Comparison of ENCODE assay signal across 23 cellular contexts in genomic region chr9:89165880-89166279, GRCh38. TPM values are rescaled to one million over a fixed set of nuclear protein-coding genes. Genes with fewer than 3 reads are reported as not detected.
DNase-seq lines count a peak whose midpoint lies in the region; ATAC-seq and TF ChIP-seq lines count a peak whose summit lies in the region.
"Had no signal": no experiment of that assay in that cellular context is flagged by ENCODE, and none has a peak within 500 bp of the region (broad histone marks: within the 10 kb centered on the region; RNA-seq: fewer than 3 reads in every experiment).

No MANE protein-coding gene starts in this region.

- no peaks in the 10 kb centered on the region for H3K36me3 ChIP-seq in adrenal gland (replicated peaks in 1 of 2)
- H3K36me3 ChIP-seq in gastroesophageal sphincter, result no peaks in the 10 kb centered on the region
- H3K36me3 ChIP-seq in vagina, result no peaks in the 10 kb centered on the region
- H3K36me3 ChIP-seq: BLaER1 had no signal

- DNase-seq in Calu3 (no peak), adrenal gland (no peak), vagina (ENCODE audit: extremely low spot score in 2 of 2) (no peak), posterior cingulate gyrus (no peak), kidney tubule cell (ENCODE audit: low spot score) (no peak), pons (ENCODE audit: low spot score) (no peak), HuH-7 (ENCODE audit: low spot score) (no peak)
- DNase-seq: Caco-2; CD4-positive, CD25-positive, alpha-beta regulatory T cell; DMS 273 treated with DMSO at 0.1 percent for 48 hours; DMS79; EL; GDM1; H9 had no signal

- H3K9me3 Mint-ChIP-seq in Calu3 (ENCODE audit: low read depth, unreplicated experiment), result no peaks in the 10 kb centered on the region
- H3K9me3 Mint-ChIP-seq: GM23338, H9 had no signal

- H3K4me3 Mint-ChIP-seq in Calu3 (ENCODE audit: low read depth, unreplicated experiment), result no peak overlapping the region
- H3K4me3 Mint-ChIP-seq: B cell; CD4-positive, CD25-positive, alpha-beta regulatory T cell; CD8-positive, alpha-beta T cell; GM23338; H9 had no signal

- TF ChIP-seq POLR2A in adrenal gland (IDR thresholded peaks at IDR 0.05), result no peak
- TF ChIP-seq POLR2A in gastroesophageal sphincter (IDR thresholded peaks at IDR 0.05), result no peak
- TF ChIP-seq POLR2A in vagina (IDR thresholded peaks at IDR 0.05), result no peak

- WGBS in adrenal gland, 4 donors, result 87 to 97% (median 92%) methylated on average over 6 of the region's 6 CpGs
- 47 to 86% methylated on average over 5 of the region's 6 CpGs for WGBS in gastroesophageal sphincter (ENCODE audit: low coverage in 1 of 2), 2 donors

- no TSS peak for BruUV-seq in Calu3 (replicated peaks; lab: Mats Ljungman, UMichigan)

- CTCF ChIA-PET in Calu3 (lab: Charles Lee), result no interaction called here

- no peaks in the 10 kb centered on the region for H3K36me3 Mint-ChIP-seq in Calu3 (ENCODE audit: insufficient read depth, unreplicated experiment)
- H3K36me3 Mint-ChIP-seq: CD4-positive, CD25-positive, alpha-beta regulatory T cell; CD8-positive, alpha-beta T cell had no signal

- H3K4me3 ChIP-seq in adrenal gland, result no peak overlapping the region
- H3K4me3 ChIP-seq in gastroesophageal sphincter, result no peak overlapping the region
- H3K4me3 ChIP-seq in vagina, result no peak overlapping the region
- H3K4me3 ChIP-seq: BLaER1, GM12878, GM23338 had no signal

- TF ChIP-seq CTCF in Calu3 (IDR thresholded peaks at IDR 0.05; ENCODE audit: unreplicated experiment) (no peak), adrenal gland (IDR thresholded peaks at IDR 0.05) (no peak), gastroesophageal sphincter (IDR thresholded peaks at IDR 0.05) (no peak), vagina (IDR thresholded peaks at IDR 0.05) (no peak)

- H3K27me3 ChIP-seq in adrenal gland (no peaks in the 10 kb centered on the region), gastroesophageal sphincter (no peaks in the 10 kb centered on the region), vagina (no peaks in the 10 kb centered on the region)
- H3K27me3 ChIP-seq: BLaER1 had no signal

- no peaks in the 10 kb centered on the region for H3K27me3 Mint-ChIP-seq in Calu3 (ENCODE audit: unreplicated experiment)

- peak overlapping the region; percentile 7 for H3K27ac Mint-ChIP-seq in Calu3 (ENCODE audit: unreplicated experiment)
- H3K27ac Mint-ChIP-seq: B cell; CD4-positive, CD25-positive, alpha-beta regulatory T cell; CD8-positive, alpha-beta T cell; GM23338 had no signal

- peak; percentile 48 for ATAC-seq in gastroesophageal sphincter
- ATAC-seq: CD8-positive, alpha-beta T cell; GM12878; GM23338; HCT116 had no signal

- H3K4me1 Mint-ChIP-seq in Calu3 (ENCODE audit: low read depth, unreplicated experiment), result peaks cover 36% of the 10 kb centered on the region
- H3K4me1 Mint-ChIP-seq: B cell; CD4-positive, CD25-positive, alpha-beta regulatory T cell had no signal

- H3K9me3 ChIP-seq in adrenal gland (replicated peaks in 1 of 3) (no peaks in the 10 kb centered on the region), gastroesophageal sphincter (no peaks in the 10 kb centered on the region), vagina (no peaks in the 10 kb centered on the region)
- H3K9me3 ChIP-seq: BLaER1, Caco-2 had no signal

- peaks cover 10 to 17% of the 10 kb centered on the region in 2 donors for H3K4me1 ChIP-seq in adrenal gland (replicated peaks in 1 of 2)
- H3K4me1 ChIP-seq in gastroesophageal sphincter, result no peaks in the 10 kb centered on the region
- peaks cover 33% of the 10 kb centered on the region for H3K4me1 ChIP-seq in vagina
- H3K4me1 ChIP-seq: BLaER1, Caco-2 had no signal

- TF ChIP-seq EP300 in gastroesophageal sphincter (IDR thresholded peaks at IDR 0.05), result no peak

- peak overlapping the region in 3 of 5 donors; percentile 32 to 49 (median 38) for H3K27ac ChIP-seq in adrenal gland
- peak overlapping the region in 1 of 4 donors; percentile 4 for H3K27ac ChIP-seq in gastroesophageal sphincter
- H3K27ac ChIP-seq in vagina, result peak overlapping the region; percentile 32
- H3K27ac ChIP-seq: 22Rv1, BLaER1, C4-2B had no signal

- intact Hi-C loops in Calu3 (cut with micrococcal nuclease; ENCODE audit: unreplicated experiment), result no loop called here
- intact Hi-C loops in adrenal gland (cut with DNase I), result no loop called here
- intact Hi-C loops in vagina (cut with DNase I), result no loop called here
- intact Hi-C loops in posterior cingulate gyrus (cut with DNase I), result no loop called here

RNA-seq across cellular contexts. Expression of gene SHC3, which starts 12.7 kb away (rescaled TPM):
- total RNA-seq in Calu3 (2022) (2.3 and 4.0 TPM in 2 replicates), adrenal gland (10 to 100 TPM; 16.0 to 56.7 (median 21.8) TPM), gastroesophageal sphincter (1 to 10 TPM; 2.3 to 4.9 (median 4.8) TPM), vagina (6.1 TPM)
- 10 to 100 TPM in 1 of 3 donors, 1 to 10 TPM in 2; 5.6 to 10.9 (median 7.0) TPM for polyA plus RNA-seq in adrenal gland
- total RNA-seq: B cell; CD4-positive, CD25-positive, alpha-beta regulatory T cell; CD8-positive, alpha-beta T cell had no signal
- polyA plus RNA-seq: CD4-positive, CD25-positive, alpha-beta regulatory T cell had no signal
